ENCODE assay signal across 8 cellular contexts in the genomic region with DNA sequence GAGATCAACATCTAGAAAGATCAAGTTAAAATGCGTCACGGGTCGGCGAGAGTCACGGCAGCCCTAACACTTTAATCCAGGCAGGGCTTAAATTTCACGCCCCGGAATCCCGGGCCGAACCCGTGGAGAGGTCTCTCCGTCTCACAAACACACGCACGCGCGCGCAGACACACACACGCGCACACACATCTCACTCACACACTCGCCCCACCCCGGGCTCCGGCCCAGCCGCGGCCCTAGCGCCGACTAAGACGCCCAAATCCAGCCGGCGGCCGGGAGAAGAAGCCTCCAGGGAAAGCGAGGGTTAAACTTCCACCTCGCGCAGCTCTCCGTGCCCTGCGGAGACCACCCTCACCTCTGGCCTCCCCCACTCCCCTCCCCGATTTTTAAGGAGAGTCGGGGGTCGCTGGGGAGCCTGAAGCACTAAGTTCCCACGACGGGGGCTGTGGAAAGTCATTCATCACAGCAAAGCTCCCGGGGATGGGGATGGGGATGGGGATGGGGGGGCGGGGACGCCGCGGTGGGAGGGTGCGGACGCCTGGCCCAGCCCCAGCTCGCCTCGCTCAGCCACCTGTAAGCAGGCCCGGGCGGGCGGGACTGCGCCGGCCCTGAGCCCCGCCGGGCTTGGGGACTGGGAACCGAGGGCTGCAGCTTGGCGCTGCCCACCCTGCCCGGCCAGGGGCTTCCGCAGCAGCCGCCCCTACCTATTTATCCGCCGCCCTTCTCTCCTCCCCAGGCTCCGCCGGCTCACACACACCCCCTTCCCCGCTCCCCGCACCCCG. TPM values are rescaled to one million over a fixed set of nuclear protein-coding genes. Genes with fewer than 3 reads are reported as not detected.
DNase-seq lines count a peak whose midpoint lies in the region; ATAC-seq lines count a peak whose summit lies in the region.

No MANE protein-coding gene starts in this region.

- H3K27ac Mint-ChIP-seq in activated naive CD8-positive, alpha-beta T cell: no peak overlapping the region

- no peak for ATAC-seq in HG02885 (IDR thresholded peaks at IDR 0.05; ENCODE audit: poor library complexity, unreplicated experiment)
- ATAC-seq in GM19455 (IDR thresholded peaks at IDR 0.05; ENCODE audit: unreplicated experiment): no peak

- H3K36me3 Mint-ChIP-seq in activated naive CD8-positive, alpha-beta T cell: no peaks in the 10 kb centered on the region

- H3K9me3 Mint-ChIP-seq in activated naive CD8-positive, alpha-beta T cell (ENCODE audit: low read depth): no peaks in the 10 kb centered on the region

- H3K4me1 Mint-ChIP-seq in activated naive CD8-positive, alpha-beta T cell (ENCODE audit: low read depth): peaks cover 13% of the 10 kb centered on the region

- DNase-seq in AG20443 (ENCODE audit: low spot score): peak; percentile 66
- DNase-seq in HT1080 (ENCODE audit: low read depth): peak; percentile 48
- DNase-seq in head of caudate nucleus: peak; percentile 44 to 87 (median 76)
- peak; percentile 47 for DNase-seq in occipital lobe (lab: John Stamatoyannopoulos, UW)
- no peak for DNase-seq in cortex of kidney (lab: John Stamatoyannopoulos, UW)

- peak overlapping the region; percentile 86 for H3K4me3 Mint-ChIP-seq in activated naive CD8-positive, alpha-beta T cell

- no peaks in the 10 kb centered on the region for H3K27me3 Mint-ChIP-seq in activated naive CD8-positive, alpha-beta T cell

- intact Hi-C loops in head of caudate nucleus (cut with DNase I): no loop called here

RNA-seq across cellular contexts. Expression of gene PDGFA, which starts 1.6 kb away (rescaled TPM):
- 21.6 and 23.1 TPM in 2 replicates for total RNA-seq in HT1080 (2014; rRNA removed; shearing (Covaris generic))
- 16.9 and 17.0 TPM in 2 replicates for polyA plus RNA-seq in HT1080 (2015; cell fraction: cytosol; rRNA removed)
- polyA plus RNA-seq in HT1080 (2015; cell fraction: nucleus; rRNA removed): 12.7 and 15.5 TPM in 2 replicates
- 32.4 TPM for total RNA-seq in occipital lobe
